ENCODE assay signal across 1 cellular context in genomic region chr11:116505466-116506247, GRCh38.
TF ChIP-seq lines count a peak whose summit lies in the region.

No MANE protein-coding gene starts in this region.

TF ChIP-seq in SK-N-SH, 30 proteins besides CTCF, POLR2A, EP300 and RAD21 (continued from another document):
- TF ChIP-seq FOXM1 (IDR thresholded peaks at IDR 0.05; ENCODE audit: low read depth) (no peak), FOXJ3 (CRISPR knock-in tag; IDR thresholded peaks at IDR 0.05) (0 out of 2 replicates have a peak, but pooled peaks have one; percentile 29), ELF1 (IDR thresholded peaks at IDR 0.05) (no peak), MXI1 (IDR thresholded peaks at IDR 0.05; ENCODE audit: low read depth, low read length) (no peak)
TF ChIP-seq in SK-N-SH: peak in this region for 6.
